ENCODE assay signal across 11 cellular contexts in the genomic region with DNA sequence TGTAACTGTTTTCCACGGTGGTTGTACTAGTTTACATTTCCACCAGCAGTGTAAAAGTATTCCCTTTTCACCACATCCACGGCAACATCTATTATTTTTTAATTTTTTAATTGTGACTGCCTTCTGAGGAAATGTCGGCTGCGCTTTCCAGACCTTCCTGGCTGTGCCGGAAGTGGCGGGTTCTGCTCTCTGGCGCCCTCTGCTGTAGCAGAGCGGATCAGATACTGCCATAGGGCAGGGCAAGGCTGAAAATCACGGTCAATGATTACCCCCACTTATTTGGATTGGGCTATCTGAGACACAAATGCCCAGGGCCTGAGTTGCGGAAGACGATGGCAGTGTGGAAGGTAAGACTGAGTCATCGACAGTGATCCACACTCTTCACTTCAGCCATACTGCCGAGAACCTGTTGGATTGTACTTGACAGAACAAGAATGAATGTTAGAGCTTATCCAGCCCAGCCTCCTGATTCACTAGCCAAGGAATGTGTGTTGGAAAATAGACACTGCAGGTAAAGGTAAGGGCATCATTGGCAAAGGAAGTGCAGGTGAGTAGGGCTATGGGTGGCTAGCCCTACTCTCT.
A peak's percentile ranks its signal among the peaks of the same experiment; 100 is the strongest.
DNase-seq lines count a peak whose midpoint lies in the region; ATAC-seq and TF ChIP-seq lines count a peak whose summit lies in the region.
"Had no signal": no experiment of that assay in that cellular context is flagged by ENCODE, and none has a peak within 500 bp of the region (broad histone marks: within the 10 kb centered on the region; RNA-seq: fewer than 3 reads in every experiment).

No MANE protein-coding gene starts in this region.

- peak; percentile 19 for TF ChIP-seq CTCF in AG09309 (IDR thresholded peaks at IDR 0.05; ENCODE audit: control insufficient read depth, insufficient read depth, low read depth, low read length, missing control alignments)
- TF ChIP-seq CTCF in GM06990 (IDR thresholded peaks at IDR 0.05; ENCODE audit: insufficient read depth, low read length, poor library complexity, severe bottlenecking) = peak; percentile 55
- TF ChIP-seq CTCF in foreskin keratinocyte (conservative IDR thresholded peaks at IDR 0.05) = peak; percentile 50

- no peak for DNase-seq in AG09309 (ENCODE audit: low read depth)
- no peak for DNase-seq in GM06990 (ENCODE audit: extremely low read depth, insufficient read length)
- peak; percentile 3 for DNase-seq in OCI-M1 (lab: John Stamatoyannopoulos, UW)
- DNase-seq in foreskin keratinocyte = peak in 1 of 2 donors; percentile 6
- DNase-seq in GM19240 (ENCODE audit: insufficient read length, low spot score) = no peak
- DNase-seq in effector memory CD4-positive, alpha-beta T cell = no peak
- DNase-seq in NCI-H748 (lab: John Stamatoyannopoulos, UW; ENCODE audit: unreplicated experiment) = no peak
- DNase-seq: GOT3, KBM-7 had no signal

- H3K4me1 ChIP-seq in foreskin keratinocyte = no peaks in the 10 kb centered on the region
- H3K4me1 ChIP-seq in effector memory CD4-positive, alpha-beta T cell (ENCODE audit: control insufficient read depth, insufficient read depth, low read length, poor library complexity, severe bottlenecking) = no peaks in the 10 kb centered on the region

- ATAC-seq in foreskin keratinocyte (no peak), GM19035 (IDR thresholded peaks at IDR 0.05; ENCODE audit: unreplicated experiment) (no peak)
- ATAC-seq: Right ventricle myocardium inferior had no signal

- no peaks in the 10 kb centered on the region for H3K36me3 ChIP-seq in GM06990 (ENCODE audit: control insufficient read depth, insufficient read depth, low read length)
- H3K36me3 ChIP-seq in effector memory CD4-positive, alpha-beta T cell (ENCODE audit: control insufficient read depth, insufficient read depth, low read length) = no peaks in the 10 kb centered on the region

- H3K27me3 ChIP-seq in GM06990 (replicated peaks; ENCODE audit: control insufficient read depth, insufficient read depth, low read length) (no peaks in the 10 kb centered on the region), foreskin keratinocyte (no peaks in the 10 kb centered on the region)
- H3K27me3 ChIP-seq in effector memory CD4-positive, alpha-beta T cell (replicated peaks; ENCODE audit: control insufficient read depth, insufficient read depth, low read length, poor library complexity, severe bottlenecking) = no peaks in the 10 kb centered on the region

- H3K27ac ChIP-seq in foreskin keratinocyte = no peak overlapping the region
- H3K27ac ChIP-seq in effector memory CD4-positive, alpha-beta T cell (ENCODE audit: insufficient read depth, low read length, poor library complexity, severe bottlenecking) = no peak overlapping the region

- no peak overlapping the region for H3K4me3 ChIP-seq in AG09309 (ENCODE audit: control insufficient read depth, low read depth, low read length)
- no peak overlapping the region for H3K4me3 ChIP-seq in GM06990 (replicated peaks; ENCODE audit: low read depth, low read length)
- no peak overlapping the region for H3K4me3 ChIP-seq in effector memory CD4-positive, alpha-beta T cell (ENCODE audit: insufficient read depth, low read depth, low read length, poor library complexity, severe bottlenecking)

- no peaks in the 10 kb centered on the region for H3K9me3 ChIP-seq in effector memory CD4-positive, alpha-beta T cell (ENCODE audit: control insufficient read depth, low read length)
